ENCODE assay signal across 18 cellular contexts in genomic region chr6:49565855-49566254, GRCh38. TPM values are rescaled to one million over a fixed set of nuclear protein-coding genes. Genes with fewer than 3 reads are reported as not detected.
DNase-seq lines count a peak whose midpoint lies in the region; ATAC-seq, FAIRE-seq and TF ChIP-seq lines count a peak whose summit lies in the region.
"Had no signal": no experiment of that assay in that cellular context is flagged by ENCODE, and none has a peak within 500 bp of the region (broad histone marks: within the 10 kb centered on the region; RNA-seq: fewer than 3 reads in every experiment).

No MANE protein-coding gene starts in this region.

- H3K36me3 ChIP-seq in bronchial epithelial cell (ENCODE audit: control insufficient read depth, insufficient read depth, low read length) (no peaks in the 10 kb centered on the region), HepG2 (replicated peaks in 1 of 2; ENCODE audit: control insufficient read depth in 1 of 2, insufficient read depth in 2 of 2, low read length in 2 of 2) (no peaks in the 10 kb centered on the region)
- H3K36me3 ChIP-seq: cardiac muscle cell had no signal

- no peak overlapping the region for H3K9ac ChIP-seq in HepG2 (ENCODE audit: insufficient read depth, low read depth, low read length)
- H3K9ac ChIP-seq: parathyroid adenoma had no signal

- H4K20me1 ChIP-seq in HepG2 (ENCODE audit: insufficient read depth, low read length), result no peaks in the 10 kb centered on the region

- no peak overlapping the region for H3K27ac ChIP-seq in HepG2 (ENCODE audit: extremely low read length, insufficient read depth, low read length)
- H3K27ac ChIP-seq: cardiac muscle cell, parathyroid adenoma had no signal

- no peaks in the 10 kb centered on the region for H3K9me3 ChIP-seq in HepG2 (ENCODE audit: low read length)

- CTCF ChIA-PET in HepG2 (lab: Yijun Ruan, JAX; ENCODE audit: low intra/inter-chr PET ratio, low total read pairs), result no interaction called here

- H3K4me2 ChIP-seq in HepG2 (ENCODE audit: low read depth, low read length), result no peak overlapping the region

- H3K4me1 ChIP-seq in HepG2 (ENCODE audit: insufficient read depth, low read length), result peaks cover 41% of the 10 kb centered on the region
- H3K4me1 ChIP-seq: parathyroid adenoma had no signal

- ATAC-seq in HepG2 (peak; percentile 50), HG02759 (IDR thresholded peaks at IDR 0.05; ENCODE audit: unreplicated experiment) (no peak)
- ATAC-seq: activated naive CD4-positive, alpha-beta T cell treated with anti-CD3 and anti-CD28 coated beads, Interleukin-2, amount 50 U/mL, for 72 hours had no signal

- no peak overlapping the region for H2AFZ ChIP-seq in HepG2 (ENCODE audit: low read length)
- H2AFZ ChIP-seq: parathyroid adenoma had no signal

- TF ChIP-seq RAD21 in HepG2 (CRISPR knock-in tag; IDR thresholded peaks at IDR 0.05), result no peak

- TF ChIP-seq CTCF in bronchial epithelial cell (IDR thresholded peaks at IDR 0.05; ENCODE audit: insufficient read depth, low read length, severe bottlenecking), result no peak
- TF ChIP-seq CTCF in HepG2 (CRISPR knock-in tag; IDR thresholded peaks at IDR 0.05), result no peak

- TF ChIP-seq EP300 in HepG2 (IDR thresholded peaks at IDR 0.05; ENCODE audit: low read depth in 2 of 2, low read length in 2 of 2) (peak in 1 of 2 experiments; percentile 17; a peak in 1 of 4 replicates), HepG2 (CRISPR knock-in tag; IDR thresholded peaks at IDR 0.05; ENCODE audit: borderline replicate concordance) (no peak)

- intact Hi-C loops in HepG2 (cut with micrococcal nuclease; ENCODE audit: unreplicated experiment), result no loop called here

- H3K27me3 ChIP-seq in bronchial epithelial cell (ENCODE audit: control insufficient read depth, insufficient read depth, low read length), result no peaks in the 10 kb centered on the region
- H3K27me3 ChIP-seq in HepG2 (ENCODE audit: control insufficient read depth in 1 of 2, insufficient read depth in 2 of 2, low read length in 2 of 2), result no peaks in the 10 kb centered on the region
- H3K27me3 ChIP-seq: cardiac muscle cell had no signal

- no TSS peak for BruUV-seq in HepG2 (replicated peaks; lab: Mats Ljungman, UMichigan)

- no peaks in the 10 kb centered on the region for H3K79me2 ChIP-seq in HepG2 (ENCODE audit: insufficient read depth, low read length)
- H3K79me2 ChIP-seq: parathyroid adenoma had no signal

- in situ Hi-C loops in HepG2 (cut with HindIII; ENCODE audit: extremely low pct_ligation_motif_present, low pct_unique_long_range_greater_than_20kb), result no loop called here

- peak; percentile 75 for DNase-seq in A172 (ENCODE audit: low spot score)
- DNase-seq in HT-29 (ENCODE audit: low spot score), result peak; percentile 47
- DNase-seq in bronchial epithelial cell (ENCODE audit: low read depth), result peak; percentile 50
- DNase-seq in HepG2 (ENCODE audit: low spot score), result peak; percentile 46
- no peak for DNase-seq in erythroblast (lab: John Stamatoyannopoulos, UW)
- no peak for DNase-seq in NCI-H187 treated with DMSO at 0.1 percent for 48 hours (lab: John Stamatoyannopoulos, UW)
- no peak for DNase-seq in pons (ENCODE audit: low spot score)
- DNase-seq: activated CD8-positive, alpha-beta memory T cell treated with anti-CD3 and anti-CD28 coated beads, Interleukin-2, amount 50 U/mL, for 48 hours; CD8-positive, alpha-beta memory T cell; NCI-H2081 treated with DMSO at 0.1 percent for 48 hours; NCI-H82; RPMI8226 had no signal

- peak; percentile 13 for FAIRE-seq in bronchial epithelial cell (lab: Jason Lieb, UNC)
- FAIRE-seq in HepG2 (lab: Jason Lieb, UNC), result no peak
- FAIRE-seq: GM19239, islet of Langerhans had no signal

- TF ChIP-seq POLR2A in HepG2 (IDR thresholded peaks at IDR 0.05; ENCODE audit: insufficient read depth in 1 of 2, low read depth in 2 of 2, low read length in 2 of 2) (no peak), erythroblast (IDR thresholded peaks at IDR 0.05; ENCODE audit: low read length) (no peak)

- POLR2A ChIA-PET in HepG2 (lab: Yijun Ruan, JAX), result no interaction called here

- no peak overlapping the region for H3K4me3 ChIP-seq in bronchial epithelial cell (ENCODE audit: low read depth, low read length)
- H3K4me3 ChIP-seq in HepG2 (replicated peaks in 1 of 3; ENCODE audit: insufficient read depth in 1 of 3, low read depth in 2 of 3, low read length in 3 of 3), result no peak overlapping the region
- H3K4me3 ChIP-seq: cardiac muscle cell had no signal

- 56% methylated on average over 10 of the region's 10 CpGs for WGBS in HepG2 (ENCODE audit: low lambda C conversion rate)

TF ChIP-seq in HepG2, 621 proteins besides CTCF, POLR2A, EP300 and RAD21 (continues in another document):
- TF ChIP-seq, protein P1, sequence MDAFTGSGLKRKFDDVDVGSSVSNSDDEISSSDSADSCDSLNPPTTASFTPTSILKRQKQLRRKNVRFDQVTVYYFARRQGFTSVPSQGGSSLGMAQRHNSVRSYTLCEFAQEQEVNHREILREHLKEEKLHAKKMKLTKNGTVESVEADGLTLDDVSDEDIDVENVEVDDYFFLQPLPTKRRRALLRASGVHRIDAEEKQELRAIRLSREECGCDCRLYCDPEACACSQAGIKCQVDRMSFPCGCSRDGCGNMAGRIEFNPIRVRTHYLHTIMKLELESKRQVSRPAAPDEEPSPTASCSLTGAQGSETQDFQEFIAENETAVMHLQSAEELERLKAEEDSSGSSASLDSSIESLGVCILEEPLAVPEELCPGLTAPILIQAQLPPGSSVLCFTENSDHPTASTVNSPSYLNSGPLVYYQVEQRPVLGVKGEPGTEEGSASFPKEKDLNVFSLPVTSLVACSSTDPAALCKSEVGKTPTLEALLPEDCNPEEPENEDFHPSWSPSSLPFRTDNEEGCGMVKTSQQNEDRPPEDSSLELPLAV (CRISPR knock-in tag; conservative IDR thresholded peaks at IDR 0.05; ENCODE audit: low read depth), result no peak
- 0 out of 2 replicates have a peak, but pooled peaks have one; percentile 26 for TF ChIP-seq ZGPAT (CRISPR knock-in tag; IDR thresholded peaks at IDR 0.05)
- peak; percentile 55 for TF ChIP-seq GABPB1 (CRISPR knock-in tag; IDR thresholded peaks at IDR 0.05)
- TF ChIP-seq ZNF414 (CRISPR knock-in tag; IDR thresholded peaks at IDR 0.05), result no peak
- TF ChIP-seq ZBTB38 (CRISPR knock-in tag; IDR thresholded peaks at IDR 0.05), result peak; percentile 78; the same call in 1 of the 2 replicates

RNA-seq across cellular contexts. Expression of gene C6orf141, which starts 15.4 kb away (rescaled TPM):
- 21.5 and 33.9 TPM in 2 replicates for total RNA-seq in A172 (2014; rRNA removed; shearing (Covaris generic))
- 36.8 and 45.8 TPM in 2 replicates for total RNA-seq in HT-29 (2014; rRNA removed; shearing (Covaris generic))
- total RNA-seq in bronchial epithelial cell (7.8 and 10.8 TPM in 2 replicates), HepG2 (2016; rRNA removed; fragmentation: Illumina TruSeq; extraction: Trizol) (not detected in 2 replicates)
- total RNA-seq in HepG2 (2016; cell fraction: cytosol; rRNA removed; fragmentation: Illumina TruSeq; extraction: Trizol; ENCODE audit: low read depth), result not detected in 2 replicates
- total RNA-seq in HepG2 (2016; cell fraction: insoluble cytoplasmic fraction; rRNA removed; fragmentation: Illumina TruSeq; extraction: Trizol), result not detected in 2 replicates
- not detected in 2 replicates for total RNA-seq in HepG2 (2016; cell fraction: membrane; rRNA removed; fragmentation: Illumina TruSeq; extraction: Trizol)
- total RNA-seq in HepG2 (2016; cell fraction: nucleus; rRNA removed; fragmentation: Illumina TruSeq; extraction: Trizol), result not detected in 2 replicates
- polyA plus RNA-seq in HepG2 (2011; rRNA removed), result 0.07 and 0.12 TPM in 2 replicates
- polyA plus RNA-seq in HepG2 (2011; cell fraction: cytosol; rRNA removed), result not detected in 2 replicates
- polyA plus RNA-seq in HepG2 (2011; cell fraction: nucleus; rRNA removed), result 0.29 TPM in 1 of 2 replicates, not detected in the other
- polyA plus RNA-seq in HepG2 (2012), result not detected in 2 replicates
- not detected in 2 replicates for polyA plus RNA-seq in HepG2 (2016; cell fraction: cytosol; fragmentation: Illumina TruSeq; extraction: Trizol; ENCODE audit: low read depth)
- polyA plus RNA-seq in HepG2 (2016; cell fraction: insoluble cytoplasmic fraction; fragmentation: Illumina TruSeq; extraction: Trizol; ENCODE audit: low read depth), result not detected in 2 replicates
- not detected in 2 replicates for polyA plus RNA-seq in HepG2 (2016; cell fraction: membrane; fragmentation: Illumina TruSeq; extraction: Trizol; ENCODE audit: low read depth)
- not detected in 2 replicates for polyA plus RNA-seq in HepG2 (2016; cell fraction: nucleus; fragmentation: Illumina TruSeq; extraction: Trizol; ENCODE audit: insufficient read depth, low read depth)
- polyA minus RNA-seq in HepG2 (2011; rRNA and poly(A)+ RNA removed; ENCODE audit: low replicate concordance), result not detected in 2 replicates
- polyA minus RNA-seq in HepG2 (2011; cell fraction: cytosol; rRNA and poly(A)+ RNA removed), result not detected in 2 replicates
- polyA minus RNA-seq in HepG2 (2011; cell fraction: nucleus; rRNA and poly(A)+ RNA removed), result not detected in 2 replicates
- total RNA-seq: CD8-positive, alpha-beta memory T cell had no signal
- polyA plus RNA-seq: CD8-positive, alpha-beta memory T cell had no signal

Comparison
In these comparisons a context has a peak if more than half of its experiments do, and no peak if none do; other contexts are left out.
1. DNase-seq: peak in A172 (single experiment), HT-29 (single experiment), bronchial epithelial cell (single experiment) and HepG2 (single experiment); none in erythroblast (0 of 2), NCI-H187 treated with DMSO at 0.1 percent for 48 hours (single experiment) and pons (single experiment).